8 cellular contexts compared by ENCODE assay signal in genomic region chr9:41074356-41074942, GRCh38. TPM values are rescaled to one million over a fixed set of nuclear protein-coding genes. Genes with fewer than 3 reads are reported as not detected.
DNase-seq lines count a peak whose midpoint lies in the region; ATAC-seq and TF ChIP-seq lines count a peak whose summit lies in the region.
"Not testable (repeated sequence)": the region's sequence is repeated elsewhere in the genome, so short reads cannot be mapped to it uniquely, and the experiment has no call there.

No MANE protein-coding gene starts in this region.

- H3K4me3 ChIP-seq in cardiac fibroblast (replicated peaks in 1 of 2; ENCODE audit: low read depth in 2 of 2, low read length in 2 of 2): peak overlapping the region; percentile 65 to 71
- H3K4me3 ChIP-seq in right cardiac atrium (ENCODE audit: low read length): peak overlapping the region; percentile 28
- peak overlapping the region in 2 of 3 donors; percentile 31 to 39 for H3K4me3 ChIP-seq in thyroid gland (replicated peaks in 1 of 3)

- ATAC-seq in GM21576 (IDR thresholded peaks at IDR 0.05; ENCODE audit: unreplicated experiment) (peak; percentile 60), HG03442 (IDR thresholded peaks at IDR 0.05; ENCODE audit: unreplicated experiment) (peak; percentile 68), activated B cell treated with CpG ODN at 0.5 μM for 24 hours (ENCODE audit: low read depth) (peak; percentile 62), right cardiac atrium (peak; percentile 84 to 88)

- H3K9ac ChIP-seq in ES-I3 (ENCODE audit: low read depth, low read length): peak overlapping the region; percentile 56; the same call in 1 of the 2 replicates

- H3K36me3 ChIP-seq in ES-I3 (ENCODE audit: insufficient read depth, low read length); thyroid gland: not testable (repeated sequence)

- POLR2A ChIA-PET in activated B cell treated with CpG ODN at 0.5 μM for 24 hours (lab: Charles Lee): not testable (repeated sequence)

- TF ChIP-seq CTCF in activated B cell treated with CpG ODN at 0.5 μM for 24 hours (IDR thresholded peaks at IDR 0.05); cardiac fibroblast (IDR thresholded peaks at IDR 0.05; ENCODE audit: low read depth, low read length); nephron progenitor cell (IDR thresholded peaks at IDR 0.05); thyroid gland (IDR thresholded peaks at IDR 0.05): not testable (repeated sequence)

- H3K4me1 ChIP-seq in ES-I3 (ENCODE audit: insufficient read depth, low read length); right cardiac atrium (ENCODE audit: control insufficient read depth, insufficient read depth, low read length); thyroid gland: not testable (repeated sequence)

- H3K27me3 Mint-ChIP-seq in activated B cell treated with CpG ODN at 0.5 μM for 24 hours (peaks cover 23% of the 10 kb centered on the region), nephron progenitor cell (ENCODE audit: low read depth, poor library complexity) (peaks cover 69% of the 10 kb centered on the region)

- not testable (repeated sequence) for TF ChIP-seq POLR2A in thyroid gland (IDR thresholded peaks at IDR 0.05)

- H3K27ac Mint-ChIP-seq in activated B cell treated with CpG ODN at 0.5 μM for 24 hours, nephron progenitor cell: not testable (repeated sequence)

- H3K9me3 ChIP-seq in ES-I3 (ENCODE audit: control insufficient read depth, insufficient read depth, low read length); right cardiac atrium (ENCODE audit: control insufficient read depth, low read length); thyroid gland: not testable (repeated sequence)

- not testable (repeated sequence) for H3K36me3 Mint-ChIP-seq in activated B cell treated with CpG ODN at 0.5 μM for 24 hours (ENCODE audit: low read depth); nephron progenitor cell (ENCODE audit: low read depth)

- intact Hi-C loops in activated B cell treated with CpG ODN at 0.5 μM for 24 hours (cut with micrococcal nuclease); right cardiac atrium (cut with DNase I); thyroid gland (cut with DNase I): not testable (repeated sequence)

- H3K27me3 ChIP-seq in right cardiac atrium (ENCODE audit: control insufficient read depth, insufficient read depth); thyroid gland: not testable (repeated sequence)

- CTCF ChIA-PET in activated B cell treated with CpG ODN at 0.5 μM for 24 hours (lab: Charles Lee): not testable (repeated sequence)

- not testable (repeated sequence) for H3K9me3 Mint-ChIP-seq in activated B cell treated with CpG ODN at 0.5 μM for 24 hours
- H3K9me3 Mint-ChIP-seq in nephron progenitor cell: peaks cover 18% of the 10 kb centered on the region

- H3K27ac ChIP-seq in right cardiac atrium (ENCODE audit: low read length): peak overlapping the region; percentile 54
- not testable (repeated sequence) for H3K27ac ChIP-seq in thyroid gland

- peaks cover 11% of the 10 kb centered on the region for H3K4me1 Mint-ChIP-seq in activated B cell treated with CpG ODN at 0.5 μM for 24 hours
- not testable (repeated sequence) for H3K4me1 Mint-ChIP-seq in nephron progenitor cell

- 2% methylated on average over 63 of the region's 63 CpGs for WGBS in right cardiac atrium
- WGBS in thyroid gland, 2 donors: 1 to 4% methylated on average over 41 to 51 of the region's 63 CpGs

- H3K4me3 Mint-ChIP-seq in activated B cell treated with CpG ODN at 0.5 μM for 24 hours (peak overlapping the region; percentile 84), nephron progenitor cell (peak overlapping the region; percentile 77)

- peak; percentile 24 for DNase-seq in activated B cell treated with CpG ODN at 0.5 μM for 24 hours
- peak; percentile 28 to 52 for DNase-seq in cardiac fibroblast (ENCODE audit: low read depth in 2 of 2)
- DNase-seq in right cardiac atrium: peak; percentile 44 to 86 (median 85)
- peak; percentile 50 for DNase-seq in nephron progenitor cell
- DNase-seq in thyroid gland: peak; percentile 5 to 15

RNA-seq across cellular contexts. Expression of gene FOXD4L6, which starts 54.0 kb away (rescaled TPM):
- total RNA-seq in activated B cell treated with CpG ODN at 0.5 μM for 24 hours (not detected in 2 replicates), right cardiac atrium (not detected), thyroid gland (not detected)
- not detected for polyA plus RNA-seq in right cardiac atrium

Comparison
In these comparisons a context has a peak if more than half of its experiments do, and no peak if none do; other contexts are left out.
1. DNase-seq: peak in every context shown above with its lines; median percentile 85 in right cardiac atrium; 50 in nephron progenitor cell; 40 in cardiac fibroblast; 24 in activated B cell treated with CpG ODN at 0.5 μM for 24 hours; 10 in thyroid gland.